ENCODE assay signal across 8 cellular contexts in genomic region chr11:9060700-9061111, GRCh38. TPM values are rescaled to one million over a fixed set of nuclear protein-coding genes. Genes with fewer than 3 reads are reported as not detected.
A peak's percentile ranks its signal among the peaks of the same experiment; 100 is the strongest.
DNase-seq lines count a peak whose midpoint lies in the region; ATAC-seq and TF ChIP-seq lines count a peak whose summit lies in the region.
"Had no signal": no experiment of that assay in that cellular context is flagged by ENCODE, and none has a peak within 500 bp of the region (broad histone marks: within the 10 kb centered on the region; RNA-seq: fewer than 3 reads in every experiment).

No MANE protein-coding gene starts in this region.

- H3K4me1 ChIP-seq in uterus = no peaks in the 10 kb centered on the region

- no peak for TF ChIP-seq CTCF in uterus (IDR thresholded peaks at IDR 0.05)

- no peaks in the 10 kb centered on the region for H3K9me3 ChIP-seq in uterus
- H3K9me3 ChIP-seq: pancreas had no signal

- no peaks in the 10 kb centered on the region for H3K27me3 ChIP-seq in uterus
- H3K27me3 ChIP-seq: pancreas had no signal

- TF ChIP-seq POLR2A in uterus (IDR thresholded peaks at IDR 0.05) = no peak

- peak; percentile 22 for DNase-seq in HT-29 (ENCODE audit: low spot score)
- peak; percentile 79 for DNase-seq in activated CD8-positive, alpha-beta memory T cell treated with anti-CD3 and anti-CD28 coated beads, Interleukin-2, amount 50 U/mL, for 48 hours
- peak; percentile 57 to 70 for DNase-seq in stimulated activated CD4-positive, alpha-beta T cell treated with anti-CD3 and anti-CD28 coated beads, Interleukin-15, amount 100 ng/mL, for 48 hours (ENCODE audit: low read depth in 2 of 2)
- DNase-seq in COR-L47 (lab: John Stamatoyannopoulos, UW) = no peak
- DNase-seq in uterus = no peak
- DNase-seq: pancreas had no signal

- intact Hi-C loops in uterus (cut with DNase I; ENCODE audit: low total_unique reads) = no loop called here

- H3K4me3 ChIP-seq in uterus = no peak overlapping the region
- H3K4me3 ChIP-seq: pancreas had no signal

- ATAC-seq in GM18499 (IDR thresholded peaks at IDR 0.05; ENCODE audit: insufficient read depth, unreplicated experiment) (peak; percentile 96), GM21529 (IDR thresholded peaks at IDR 0.05; ENCODE audit: unreplicated experiment) (peak; percentile 97)

- no peaks in the 10 kb centered on the region for H3K36me3 ChIP-seq in uterus

- H3K27ac ChIP-seq in uterus = no peak overlapping the region
- H3K27ac ChIP-seq: pancreas had no signal

RNA-seq across cellular contexts. Expression of gene SCUBE2, which starts 30.7 kb away (rescaled TPM):
- total RNA-seq in HT-29 (2014; rRNA removed; shearing (Covaris generic)) = not detected in 2 replicates
- total RNA-seq in uterus = 10 to 100 TPM in 1 of 4 donors, 1 to 10 TPM in 2, under 1 TPM in 1; 0.88 to 66.8 (median 5.9) TPM

RNA-seq across cellular contexts. Expression of gene NRIP3, which starts 56.9 kb away (rescaled TPM):
- total RNA-seq in HT-29 (2014; rRNA removed; shearing (Covaris generic)) = not detected in 2 replicates
- 1 to 10 TPM in 3 of 4 donors, under 1 TPM in 1; 0.29 to 6.8 (median 3.8) TPM for total RNA-seq in uterus

Comparison
In these comparisons a context has a peak if more than half of its experiments do, and no peak if none do; other contexts are left out.
1. DNase-seq: peak in HT-29 (single experiment), activated CD8-positive, alpha-beta memory T cell treated with anti-CD3 and anti-CD28 coated beads, Interleukin-2, amount 50 U/mL, for 48 hours (single experiment) and stimulated activated CD4-positive, alpha-beta T cell treated with anti-CD3 and anti-CD28 coated beads, Interleukin-15, amount 100 ng/mL, for 48 hours (2 of 2); none in COR-L47 (single experiment) and uterus (0 of 2).